19 cellular contexts compared by ENCODE assay signal in genomic region chr6:75350808-75351207, GRCh38.
"Had no signal": no experiment of that assay in that cellular context is flagged by ENCODE, and none has a peak within 500 bp of the region (broad histone marks: within the 10 kb centered on the region; RNA-seq: fewer than 3 reads in every experiment).

No MANE protein-coding gene starts in this region.

- H3K4me3 ChIP-seq: adrenal gland had no signal

- H3K9me3 Mint-ChIP-seq: activated naive CD8-positive, alpha-beta T cell treated with anti-CD3 and anti-CD28 coated beads, Interleukin-2, amount 10 ng/mL, durations not matched to agents 7 days and 5 days; T-helper 1 cell treated with Interleukin-12 subunit alpha and Interleukin-12 subunit beta and Interleukin-4 antibody, amounts not matched to agents 30 μg/mL and 1 μg/mL, for 36 hours had no signal

- H3K27me3 ChIP-seq: adrenal gland had no signal

- H3K36me3 ChIP-seq: adrenal gland had no signal

- H3K9me3 ChIP-seq: adrenal gland had no signal

- H3K9ac ChIP-seq: KMS-11 had no signal

- DNase-seq: activated CD4-positive, alpha-beta T cell treated with anti-CD3 and anti-CD28 coated beads for 48 hours; activated CD4-positive, alpha-beta T cell treated with anti-CD3 and anti-CD28 coated beads, Interleukin-2, amount 50 U/mL, for 4 hours; activated CD4-positive, CD25-positive, alpha-beta regulatory T cell treated with anti-CD3 and anti-CD28 coated beads, Interleukin-2, amount 50 U/mL, for 72 hours; activated CD8-positive, alpha-beta memory T cell treated with anti-CD3 and anti-CD28 coated beads, Interleukin-2, amount 50 U/mL, for 48 hours; activated CD8-positive, alpha-beta T cell treated with anti-CD3 and anti-CD28 coated beads, Interleukin-2, amount 10 ng/mL, durations not matched to agents 7 days and 5 days; activated naive CD4-positive, alpha-beta T cell treated with anti-CD3 and anti-CD28 coated beads, Interleukin-2, amount 50 U/mL, for 16 hours; activated naive CD8-positive, alpha-beta T cell treated with anti-CD3 and anti-CD28 coated beads, Interleukin-2, amount 10 ng/mL, durations not matched to agents 7 days and 5 days; activated T-cell treated with anti-CD3 and anti-CD28 coated beads, Interleukin-2, amount 50 U/mL, for 1 hour; adrenal gland; anterior cingulate cortex; caudate nucleus; NCI-H1092 treated with DMSO at 0.1 percent for 48 hours; NCI-H1417 treated with DMSO at 0.1 percent for 48 hours; NCI-H1694; NCI-H2029; NCI-H2107; NCI-H510A treated with DMSO at 0.1 percent for 48 hours had no signal

- H3K4me2 ChIP-seq: KMS-11 had no signal

- H3K27ac Mint-ChIP-seq: activated CD8-positive, alpha-beta T cell treated with anti-CD3 and anti-CD28 coated beads, Interleukin-2, amount 10 ng/mL, durations not matched to agents 7 days and 5 days; activated naive CD8-positive, alpha-beta T cell treated with anti-CD3 and anti-CD28 coated beads, Interleukin-2, amount 10 ng/mL, durations not matched to agents 7 days and 5 days; T-helper 1 cell treated with Interleukin-12 subunit alpha and Interleukin-12 subunit beta and Interleukin-4 antibody, amounts not matched to agents 30 μg/mL and 1 μg/mL, for 36 hours had no signal

- H3K4me3 Mint-ChIP-seq: activated CD8-positive, alpha-beta T cell treated with anti-CD3 and anti-CD28 coated beads, Interleukin-2, amount 10 ng/mL, durations not matched to agents 7 days and 5 days; activated naive CD8-positive, alpha-beta T cell treated with anti-CD3 and anti-CD28 coated beads, Interleukin-2, amount 10 ng/mL, durations not matched to agents 7 days and 5 days; T-helper 1 cell treated with Interleukin-12 subunit alpha and Interleukin-12 subunit beta and Interleukin-4 antibody, amounts not matched to agents 30 μg/mL and 1 μg/mL, for 36 hours had no signal

- H3K36me3 Mint-ChIP-seq: activated naive CD8-positive, alpha-beta T cell treated with anti-CD3 and anti-CD28 coated beads, Interleukin-2, amount 10 ng/mL, durations not matched to agents 7 days and 5 days had no signal

- H3K27ac ChIP-seq: adrenal gland, KMS-11 had no signal
